ENCODE assay signal across 15 cellular contexts in the genomic region with DNA sequence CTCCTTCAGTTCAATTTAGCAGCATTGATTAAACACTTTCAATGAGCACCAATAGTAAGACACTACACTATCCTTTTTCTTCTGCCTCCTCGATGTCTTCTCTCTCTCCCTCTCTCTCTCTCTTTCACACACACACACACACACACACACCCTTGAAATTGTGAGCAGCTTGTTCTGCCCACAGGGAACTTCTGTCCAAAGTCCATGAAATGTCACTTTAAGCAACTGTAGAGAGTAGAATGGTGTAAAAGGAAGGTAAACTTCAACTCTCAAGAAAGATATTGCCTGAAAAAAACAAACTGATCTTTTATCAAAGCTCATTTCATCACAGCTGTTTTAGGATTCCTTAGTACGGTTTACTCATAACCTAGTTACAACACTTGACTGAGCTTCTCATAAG.
"Had no signal": no experiment of that assay in that cellular context is flagged by ENCODE, and none has a peak within 500 bp of the region (broad histone marks: within the 10 kb centered on the region; RNA-seq: fewer than 3 reads in every experiment).

No MANE protein-coding gene starts in this region.

- H3K27ac Mint-ChIP-seq: dendritic cell treated with granulocyte-macrophage colony-stimulating factor and Interleukin-4, amounts not matched to agents 40 ng/mL and 50 ng/mL, for 4 days; progenitor cell of endocrine pancreas; stimulated activated effector memory CD8-positive, alpha-beta T cell treated with anti-CD3 and anti-CD28 coated beads, Interleukin-12 subunit alpha, Interleukin-12 subunit beta, amount 100 ng/mL, for 72 hours had no signal

- H3K4me1 ChIP-seq: lower lobe of right lung had no signal

- H3K36me3 ChIP-seq: brain microvascular endothelial cell, lower lobe of right lung had no signal

- H3K27ac ChIP-seq: brain microvascular endothelial cell, lower lobe of right lung had no signal

- H3K4me1 Mint-ChIP-seq: stimulated activated effector memory CD8-positive, alpha-beta T cell treated with anti-CD3 and anti-CD28 coated beads, Interleukin-12 subunit alpha, Interleukin-12 subunit beta, amount 100 ng/mL, for 72 hours had no signal

- H3K36me3 Mint-ChIP-seq: activated naive CD8-positive, alpha-beta T cell; naive thymus-derived CD4-positive, alpha-beta T cell; stimulated activated effector memory CD8-positive, alpha-beta T cell treated with anti-CD3 and anti-CD28 coated beads, Interleukin-12 subunit alpha, Interleukin-12 subunit beta, amount 100 ng/mL, for 72 hours had no signal

- H3K4me3 ChIP-seq: lower lobe of right lung had no signal

- ATAC-seq: activated CD4-positive, CD25-positive, alpha-beta regulatory T cell treated with anti-CD3 and anti-CD28 coated beads, Interleukin-2, amount 50 U/mL, for 24 hours; lower lobe of right lung; right cardiac atrium had no signal

- H3K27me3 Mint-ChIP-seq: activated naive CD8-positive, alpha-beta T cell had no signal

- H3K9me3 ChIP-seq: lower lobe of right lung had no signal

- H3K27me3 ChIP-seq: brain microvascular endothelial cell had no signal

- H3K4me3 Mint-ChIP-seq: activated naive CD8-positive, alpha-beta T cell; dendritic cell treated with granulocyte-macrophage colony-stimulating factor and Interleukin-4, amounts not matched to agents 40 ng/mL and 50 ng/mL, for 4 days; stimulated activated effector memory CD8-positive, alpha-beta T cell treated with anti-CD3 and anti-CD28 coated beads, Interleukin-12 subunit alpha, Interleukin-12 subunit beta, amount 100 ng/mL, for 72 hours had no signal

- DNase-seq: activated CD4-positive, alpha-beta T cell treated with anti-CD3 and anti-CD28 coated beads, Interleukin-2, amount 50 U/mL, for 4 hours; activated gamma-delta T cell; activated T-cell treated with anti-CD3 and anti-CD28 coated beads, Interleukin-2, amount 50 U/mL, for 1 hour; brain microvascular endothelial cell; cerebellar nuclear complex; hypothalamus; lower lobe of right lung; midbrain; right cardiac atrium had no signal

- H3K9me3 Mint-ChIP-seq: stimulated activated effector memory CD8-positive, alpha-beta T cell treated with anti-CD3 and anti-CD28 coated beads, Interleukin-12 subunit alpha, Interleukin-12 subunit beta, amount 100 ng/mL, for 72 hours had no signal
